ENCODE assay signal across 1 cellular context in the genomic region with DNA sequence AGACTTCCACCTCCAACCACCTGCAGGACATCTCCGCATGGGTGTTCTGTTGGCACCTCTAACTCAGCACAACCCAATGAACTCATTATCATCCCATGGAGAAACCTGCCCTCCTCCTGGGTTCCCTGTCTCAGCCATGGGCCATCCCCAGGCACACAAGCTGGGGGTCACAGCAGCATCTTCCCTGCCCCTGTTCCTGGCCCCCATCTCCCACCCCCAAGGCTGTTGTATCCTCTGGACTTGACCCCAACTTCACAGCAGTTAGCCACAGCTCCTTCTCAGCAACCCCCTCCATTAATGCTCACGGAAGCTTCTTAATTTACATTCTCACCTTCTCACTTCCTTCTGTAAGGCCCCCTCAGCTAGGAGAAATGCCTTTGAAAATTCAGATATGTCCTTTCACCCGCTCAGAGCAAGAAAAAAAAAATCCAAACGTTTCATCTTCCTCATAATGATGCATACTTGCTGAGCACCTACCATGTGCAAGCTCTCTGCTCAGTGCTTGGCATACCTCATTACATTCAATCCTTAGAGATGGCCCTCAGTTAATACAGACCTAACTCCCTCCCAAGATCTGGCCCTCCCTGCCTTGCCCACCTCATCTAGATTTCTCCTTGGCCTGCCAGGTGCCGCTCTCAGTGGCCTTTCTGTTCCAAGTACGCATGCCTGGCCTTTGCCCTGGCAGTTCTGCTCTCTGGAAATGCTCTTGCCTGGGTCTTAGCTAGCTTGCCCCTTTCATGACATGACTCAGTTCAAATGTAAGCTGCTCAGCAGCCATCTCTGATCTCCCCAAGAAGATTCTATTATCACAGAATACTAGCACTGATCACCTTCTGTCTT.
TF ChIP-seq lines count a peak whose summit lies in the region.

No MANE protein-coding gene starts in this region.

TF ChIP-seq in GM12891, 5 proteins besides CTCF, POLR2A, EP300 and RAD21:
- TF ChIP-seq SPI1 (IDR thresholded peaks at IDR 0.05; ENCODE audit: low read depth, low read length) (peak; percentile 70), POU2F2 (IDR thresholded peaks at IDR 0.05; ENCODE audit: low read depth, low read length) (no peak), TAF1 (IDR thresholded peaks at IDR 0.05; ENCODE audit: low read depth, low read length) (no peak), PAX5 (IDR thresholded peaks at IDR 0.05; ENCODE audit: insufficient read depth, low read length, severe bottlenecking) (no peak), POLR2AphosphoS5 (IDR thresholded peaks at IDR 0.05; ENCODE audit: low read depth, low read length) (no peak)
